ENCODE assay signal across 8 cellular contexts in genomic region chr19:37654525-37654832, GRCh38. TPM values are rescaled to one million over a fixed set of nuclear protein-coding genes. Genes with fewer than 3 reads are reported as not detected.
DNase-seq lines count a peak whose midpoint lies in the region; ATAC-seq lines count a peak whose summit lies in the region.

No MANE protein-coding gene starts in this region.

- H3K4me1 ChIP-seq in BLaER1 treated with 17β-estradiol and CSF1 and Interleukin-3, amounts not matched to agents 10 nM and 100 nM = peaks cover 15 to 31% (median 24%) of the 10 kb centered on the region in 10 experiments
- H3K4me1 ChIP-seq in HAP-1 = peaks cover 3% of the 10 kb centered on the region; the same call in 1 of the 2 replicates
- peaks cover 13% of the 10 kb centered on the region for H3K4me1 ChIP-seq in endocrine pancreas (ENCODE audit: control insufficient read depth, insufficient read depth, low read length)
- peaks cover 8 to 16% of the 10 kb centered on the region in 2 donors for H3K4me1 ChIP-seq in naive thymus-derived CD4-positive, alpha-beta T cell (ENCODE audit: control insufficient read depth in 2 of 2, insufficient read depth in 2 of 2, low read length in 2 of 2)

- in situ Hi-C loops in HAP-1 (cut with MboI; ENCODE audit: low sequenced_read_pairs) = no loop called here

- peaks cover 0 to 3% (median 0%) of the 10 kb centered on the region in 5 donors for H3K27me3 Mint-ChIP-seq in naive thymus-derived CD4-positive, alpha-beta T cell

- peaks cover 42 to 60% (median 47%) of the 10 kb centered on the region in 11 experiments for H3K9me3 ChIP-seq in BLaER1 treated with 17β-estradiol and CSF1 and Interleukin-3, amounts not matched to agents 10 nM and 100 nM (replicated peaks in 1 of 11)
- H3K9me3 ChIP-seq in HAP-1 (no peaks in the 10 kb centered on the region; the same call in 1 of the 2 replicates), endocrine pancreas (ENCODE audit: control insufficient read depth, low read length) (no peaks in the 10 kb centered on the region)
- H3K9me3 ChIP-seq in naive thymus-derived CD4-positive, alpha-beta T cell (ENCODE audit: control insufficient read depth in 2 of 3, low read length in 3 of 3) = no peaks in the 10 kb centered on the region

- H3K4me3 Mint-ChIP-seq in naive thymus-derived CD4-positive, alpha-beta T cell = peak overlapping the region; percentile 82 to 99 (median 96)

- H3K9ac ChIP-seq in BLaER1 treated with 17β-estradiol and CSF1 and Interleukin-3, amounts not matched to agents 10 nM and 100 nM = peak overlapping the region; percentile 80 to 92 (median 87)
- peak overlapping the region; percentile 44 for H3K9ac ChIP-seq in endocrine pancreas (ENCODE audit: control insufficient read depth, insufficient read depth, low read length)

- ATAC-seq in naive thymus-derived CD4-positive, alpha-beta T cell = no peak
- ATAC-seq in HG02981 (IDR thresholded peaks at IDR 0.05; ENCODE audit: unreplicated experiment) = no peak
- ATAC-seq in activated CD4-positive, CD25-positive, alpha-beta regulatory T cell treated with anti-CD3 and anti-CD28 coated beads, Interleukin-2, amount 50 U/mL, for 24 hours = no peak
- ATAC-seq in GM18520 (IDR thresholded peaks at IDR 0.05; ENCODE audit: unreplicated experiment) = no peak

- POLR2A ChIA-PET in naive thymus-derived CD4-positive, alpha-beta T cell (lab: Charles Lee) = interaction anchor here (0.9 to 1.3 kb wide), 3 partner anchors 37 to 185 kb away, joined by 3 to 7 read pairs (median 3); partner anchors contain the start of genes ZNF540, ZNF570 and ZNF571

- H3K4me1 Mint-ChIP-seq in naive thymus-derived CD4-positive, alpha-beta T cell = peaks cover 28 to 40% (median 34%) of the 10 kb centered on the region in 7 donors

- peaks cover 21 to 35% (median 33%) of the 10 kb centered on the region in 11 experiments for H3K36me3 ChIP-seq in BLaER1 treated with 17β-estradiol and CSF1 and Interleukin-3, amounts not matched to agents 10 nM and 100 nM
- no peaks in the 10 kb centered on the region for H3K36me3 ChIP-seq in HAP-1 (replicated peaks)
- peaks cover 3% of the 10 kb centered on the region for H3K36me3 ChIP-seq in endocrine pancreas (ENCODE audit: control insufficient read depth, insufficient read depth, low read length)
- peaks cover 0 to 15% (median 0%) of the 10 kb centered on the region in 3 experiments for H3K36me3 ChIP-seq in naive thymus-derived CD4-positive, alpha-beta T cell (ENCODE audit: control insufficient read depth in 2 of 3, insufficient read depth in 3 of 3, low read length in 3 of 3)

- CTCF ChIA-PET in naive thymus-derived CD4-positive, alpha-beta T cell (lab: Charles Lee) = no interaction called here

- peaks cover 0 to 41% (median 4%) of the 10 kb centered on the region in 11 donors for H3K9me3 Mint-ChIP-seq in naive thymus-derived CD4-positive, alpha-beta T cell

- peaks cover 0 to 4% (median 0%) of the 10 kb centered on the region in 11 experiments; a peak in 4 of 22 replicates for H4K20me1 ChIP-seq in BLaER1 treated with 17β-estradiol and CSF1 and Interleukin-3, amounts not matched to agents 10 nM and 100 nM

- peak overlapping the region; percentile 75 to 95 (median 82) for H3K4me3 ChIP-seq in BLaER1 treated with 17β-estradiol and CSF1 and Interleukin-3, amounts not matched to agents 10 nM and 100 nM
- H3K4me3 ChIP-seq in HAP-1 = peak overlapping the region; percentile 66
- peak overlapping the region; percentile 92 for H3K4me3 ChIP-seq in endocrine pancreas (ENCODE audit: control insufficient read depth, insufficient read depth, low read length)
- peak overlapping the region; percentile 95 for H3K4me3 ChIP-seq in naive thymus-derived CD4-positive, alpha-beta T cell (ENCODE audit: low read length)

- peaks cover 0 to 40% (median 13%) of the 10 kb centered on the region in 5 donors for H3K36me3 Mint-ChIP-seq in naive thymus-derived CD4-positive, alpha-beta T cell

- H3K27ac Mint-ChIP-seq in naive thymus-derived CD4-positive, alpha-beta T cell = peak overlapping the region; percentile 81 to 99 (median 96)

- peak overlapping the region; percentile 84 to 98 (median 91) for H3K4me2 ChIP-seq in BLaER1 treated with 17β-estradiol and CSF1 and Interleukin-3, amounts not matched to agents 10 nM and 100 nM

- H3K27ac ChIP-seq in BLaER1 treated with 17β-estradiol and CSF1 and Interleukin-3, amounts not matched to agents 10 nM and 100 nM = peak overlapping the region; percentile 58 to 92 (median 87)
- peak overlapping the region; percentile 89 for H3K27ac ChIP-seq in naive thymus-derived CD4-positive, alpha-beta T cell (ENCODE audit: low read depth, low read length)

- DNase-seq in HAP-1 (ENCODE audit: low spot score in 2 of 2) = peak in 1 of 2 experiments; percentile 30
- peak; percentile 48 for DNase-seq in RPMI7951 (ENCODE audit: low read depth)
- peak in 6 of 9 donors; percentile 10 to 37 (median 28) for DNase-seq in naive thymus-derived CD4-positive, alpha-beta T cell

- intact Hi-C loops in naive thymus-derived CD4-positive, alpha-beta T cell (cut with micrococcal nuclease) = loop anchor here (10.0 kb wide), 5 partner anchors 440 to 1440 kb away; partner anchors contain the start of genes KCNK6 (in 1 of the 2), YIF1B (in 1 of the 2), ZNF146 (in 1 of the 2) and ZNF383 (in 1 of the 2)

- H3K27me3 ChIP-seq in BLaER1 treated with 17β-estradiol and CSF1 and Interleukin-3, amounts not matched to agents 10 nM and 100 nM = no peaks in the 10 kb centered on the region
- H3K27me3 ChIP-seq in HAP-1 (ENCODE audit: low read depth) = no peaks in the 10 kb centered on the region
- H3K27me3 ChIP-seq in endocrine pancreas (ENCODE audit: control insufficient read depth, insufficient read depth, low read length) = no peaks in the 10 kb centered on the region
- no peaks in the 10 kb centered on the region for H3K27me3 ChIP-seq in naive thymus-derived CD4-positive, alpha-beta T cell (ENCODE audit: control insufficient read depth in 2 of 2, insufficient read depth in 2 of 2, low read length in 2 of 2)

RNA-seq across cellular contexts. Expression of gene ZFP30, which starts 0.8 kb away (rescaled TPM):
- 12.4 and 21.8 TPM in 2 replicates for total RNA-seq in RPMI7951 (2014; rRNA removed; shearing (Covaris generic))
- 10 to 100 TPM in 4 of 5 experiments, 1 to 10 TPM in 1; 5.7 to 18.9 (median 14.2) TPM for total RNA-seq in naive thymus-derived CD4-positive, alpha-beta T cell
- polyA plus RNA-seq in naive thymus-derived CD4-positive, alpha-beta T cell = 1 to 10 TPM; 2.7 to 3.7 TPM

RNA-seq across cellular contexts. Expression of gene ZNF540, which starts 59.8 kb away (rescaled TPM):
- 0.78 and 0.96 TPM in 2 replicates for total RNA-seq in RPMI7951 (2014; rRNA removed; shearing (Covaris generic))
- total RNA-seq in naive thymus-derived CD4-positive, alpha-beta T cell = 10 to 100 TPM in 4 of 5 experiments, under 1 TPM in 1; 0.99 to 22.7 (median 17.6) TPM
- 1 to 10 TPM; 7.4 to 9.0 TPM for polyA plus RNA-seq in naive thymus-derived CD4-positive, alpha-beta T cell

RNA-seq across cellular contexts. Expression of gene ZNF571, which starts 59.9 kb away (rescaled TPM):
- 2.6 and 4.2 TPM in 2 replicates for total RNA-seq in RPMI7951 (2014; rRNA removed; shearing (Covaris generic))
- total RNA-seq in naive thymus-derived CD4-positive, alpha-beta T cell = 10 to 100 TPM in 1 of 5 experiments, 1 to 10 TPM in 4; 1.5 to 12.4 (median 9.0) TPM
- 1 to 10 TPM; 5.2 to 5.9 TPM for polyA plus RNA-seq in naive thymus-derived CD4-positive, alpha-beta T cell
